In the genomic region with DNA sequence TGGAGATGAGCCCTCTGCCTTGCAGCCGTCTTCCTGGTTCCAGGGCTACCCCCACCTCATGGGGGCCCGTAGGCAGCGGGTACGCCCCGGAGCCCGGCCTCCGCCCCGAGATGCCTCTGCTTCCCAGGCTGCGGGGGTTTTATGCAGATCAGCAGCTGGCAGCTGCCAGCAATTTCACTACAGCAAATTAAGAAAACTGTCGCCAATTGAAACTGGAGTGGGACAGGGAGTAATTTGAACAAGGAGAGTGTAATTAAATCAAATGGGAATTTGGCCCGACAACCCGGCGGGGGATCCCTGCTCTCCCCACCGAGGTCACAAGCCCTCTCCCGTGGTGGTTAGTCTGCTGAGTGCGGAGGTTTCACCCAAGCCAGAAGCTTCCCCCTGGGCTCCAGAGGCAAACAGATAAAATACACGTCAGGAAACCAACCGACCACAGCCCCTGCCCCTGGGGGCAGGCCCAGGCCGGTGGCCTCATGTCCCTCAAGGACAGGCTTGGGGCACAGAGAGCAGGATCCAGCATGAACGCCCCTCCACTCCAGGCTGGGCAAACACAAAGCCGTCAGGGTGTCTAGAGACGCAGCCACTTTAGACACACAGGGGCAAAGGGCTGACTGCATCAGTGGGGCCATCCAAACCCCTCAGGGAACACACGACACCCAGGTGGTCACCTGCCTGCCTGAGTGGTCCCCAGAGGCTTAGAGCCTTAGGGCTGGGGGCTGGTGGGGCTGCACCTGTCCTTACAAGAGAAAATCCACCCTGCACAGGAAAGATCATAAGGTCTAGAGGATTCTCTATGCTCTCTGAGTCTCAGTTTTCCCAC, we compare ENCODE assay signal across 1 cellular context.
TF ChIP-seq lines count a peak whose summit lies in the region.

No MANE protein-coding gene starts in this region.

TF ChIP-seq in HepG2, 621 proteins besides CTCF, POLR2A, EP300 and RAD21 (continued from another document and continues in another):
- TF ChIP-seq HINFP (CRISPR knock-in tag; IDR thresholded peaks at IDR 0.05; ENCODE audit: low read depth) = 0 out of 2 replicates have a peak, but pooled peaks have one; percentile 56
- TF ChIP-seq, protein P1, sequence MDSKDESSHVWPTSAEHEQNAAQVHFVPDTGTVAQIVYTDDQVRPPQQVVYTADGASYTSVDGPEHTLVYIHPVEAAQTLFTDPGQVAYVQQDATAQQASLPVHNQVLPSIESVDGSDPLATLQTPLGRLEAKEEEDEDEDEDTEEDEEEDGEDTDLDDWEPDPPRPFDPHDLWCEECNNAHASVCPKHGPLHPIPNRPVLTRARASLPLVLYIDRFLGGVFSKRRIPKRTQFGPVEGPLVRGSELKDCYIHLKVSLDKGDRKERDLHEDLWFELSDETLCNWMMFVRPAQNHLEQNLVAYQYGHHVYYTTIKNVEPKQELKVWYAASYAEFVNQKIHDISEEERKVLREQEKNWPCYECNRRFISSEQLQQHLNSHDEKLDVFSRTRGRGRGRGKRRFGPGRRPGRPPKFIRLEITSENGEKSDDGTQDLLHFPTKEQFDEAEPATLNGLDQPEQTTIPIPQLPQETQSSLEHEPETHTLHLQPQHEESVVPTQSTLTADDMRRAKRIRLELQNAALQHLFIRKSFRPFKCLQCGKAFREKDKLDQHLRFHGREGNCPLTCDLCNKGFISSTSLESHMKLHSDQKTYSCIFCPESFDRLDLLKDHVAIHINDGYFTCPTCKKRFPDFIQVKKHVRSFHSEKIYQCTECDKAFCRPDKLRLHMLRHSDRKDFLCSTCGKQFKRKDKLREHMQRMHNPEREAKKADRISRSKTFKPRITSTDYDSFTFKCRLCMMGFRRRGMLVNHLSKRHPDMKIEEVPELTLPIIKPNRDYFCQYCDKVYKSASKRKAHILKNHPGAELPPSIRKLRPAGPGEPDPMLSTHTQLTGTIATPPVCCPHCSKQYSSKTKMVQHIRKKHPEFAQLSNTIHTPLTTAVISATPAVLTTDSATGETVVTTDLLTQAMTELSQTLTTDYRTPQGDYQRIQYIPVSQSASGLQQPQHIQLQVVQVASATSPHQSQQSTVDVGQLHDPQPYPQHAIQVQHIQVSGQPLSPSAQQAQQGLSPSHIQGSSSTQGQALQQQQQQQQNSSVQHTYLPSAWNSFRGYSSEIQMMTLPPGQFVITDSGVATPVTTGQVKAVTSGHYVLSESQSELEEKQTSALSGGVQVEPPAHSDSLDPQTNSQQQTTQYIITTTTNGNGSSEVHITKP (CRISPR knock-in tag; IDR thresholded peaks at IDR 0.05; ENCODE audit: low read depth) = no peak
- TF ChIP-seq AGO2 (optimal IDR thresholded peaks at IDR 0.05; ENCODE audit: low read depth, low read length) = peak; percentile 57
- no peak for TF ChIP-seq ZNF441 (CRISPR knock-in tag; IDR thresholded peaks at IDR 0.05; ENCODE audit: borderline replicate concordance)
- TF ChIP-seq, protein P2, sequence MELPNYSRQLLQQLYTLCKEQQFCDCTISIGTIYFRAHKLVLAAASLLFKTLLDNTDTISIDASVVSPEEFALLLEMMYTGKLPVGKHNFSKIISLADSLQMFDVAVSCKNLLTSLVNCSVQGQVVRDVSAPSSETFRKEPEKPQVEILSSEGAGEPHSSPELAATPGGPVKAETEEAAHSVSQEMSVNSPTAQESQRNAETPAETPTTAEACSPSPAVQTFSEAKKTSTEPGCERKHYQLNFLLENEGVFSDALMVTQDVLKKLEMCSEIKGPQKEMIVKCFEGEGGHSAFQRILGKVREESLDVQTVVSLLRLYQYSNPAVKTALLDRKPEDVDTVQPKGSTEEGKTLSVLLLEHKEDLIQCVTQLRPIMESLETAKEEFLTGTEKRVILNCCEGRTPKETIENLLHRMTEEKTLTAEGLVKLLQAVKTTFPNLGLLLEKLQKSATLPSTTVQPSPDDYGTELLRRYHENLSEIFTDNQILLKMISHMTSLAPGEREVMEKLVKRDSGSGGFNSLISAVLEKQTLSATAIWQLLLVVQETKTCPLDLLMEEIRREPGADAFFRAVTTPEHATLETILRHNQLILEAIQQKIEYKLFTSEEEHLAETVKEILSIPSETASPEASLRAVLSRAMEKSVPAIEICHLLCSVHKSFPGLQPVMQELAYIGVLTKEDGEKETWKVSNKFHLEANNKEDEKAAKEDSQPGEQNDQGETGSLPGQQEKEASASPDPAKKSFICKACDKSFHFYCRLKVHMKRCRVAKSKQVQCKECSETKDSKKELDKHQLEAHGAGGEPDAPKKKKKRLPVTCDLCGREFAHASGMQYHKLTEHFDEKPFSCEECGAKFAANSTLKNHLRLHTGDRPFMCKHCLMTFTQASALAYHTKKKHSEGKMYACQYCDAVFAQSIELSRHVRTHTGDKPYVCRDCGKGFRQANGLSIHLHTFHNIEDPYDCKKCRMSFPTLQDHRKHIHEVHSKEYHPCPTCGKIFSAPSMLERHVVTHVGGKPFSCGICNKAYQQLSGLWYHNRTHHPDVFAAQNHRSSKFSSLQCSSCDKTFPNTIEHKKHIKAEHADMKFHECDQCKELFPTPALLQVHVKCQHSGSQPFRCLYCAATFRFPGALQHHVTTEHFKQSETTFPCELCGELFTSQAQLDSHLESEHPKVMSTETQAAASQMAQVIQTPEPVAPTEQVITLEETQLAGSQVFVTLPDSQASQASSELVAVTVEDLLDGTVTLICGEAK (IDR thresholded peaks at IDR 0.05) = no peak
- TF ChIP-seq, protein P2 (CRISPR knock-in tag; IDR thresholded peaks at IDR 0.05) = no peak
- no peak; the same call in 1 of the 2 replicates for TF ChIP-seq NAIF1 (CRISPR knock-in tag; IDR thresholded peaks at IDR 0.05; ENCODE audit: borderline replicate concordance)
- no peak for TF ChIP-seq SOX13 (IDR thresholded peaks at IDR 0.05)
- TF ChIP-seq SOX13 (CRISPR knock-in tag; conservative IDR thresholded peaks at IDR 0.05 in 1 of 2, IDR thresholded peaks at IDR 0.05 in 1 of 2) = peak in 1 of 2 experiments; percentile 68; a peak in 2 of 4 replicates
- TF ChIP-seq MYC (CRISPR knock-in tag; IDR thresholded peaks at IDR 0.05; ENCODE audit: borderline replicate concordance) = 0 out of 2 replicates have a peak, but pooled peaks have one; percentile 48
- no peak for TF ChIP-seq GZF1 (CRISPR knock-in tag; IDR thresholded peaks at IDR 0.05)
- TF ChIP-seq ZNF256 (CRISPR knock-in tag; conservative IDR thresholded peaks at IDR 0.05) = 0 out of 2 replicates have a peak, but pooled peaks have one; percentile 41
- no peak for TF ChIP-seq IRX3 (CRISPR knock-in tag; IDR thresholded peaks at IDR 0.05; ENCODE audit: borderline replicate concordance, low read depth)
- TF ChIP-seq KDM5A (IDR thresholded peaks at IDR 0.05; ENCODE audit: borderline replicate concordance, low read length) = no peak
- no peak for TF ChIP-seq NCOA1 (CRISPR knock-in tag; IDR thresholded peaks at IDR 0.05)
- TF ChIP-seq, protein P3, sequence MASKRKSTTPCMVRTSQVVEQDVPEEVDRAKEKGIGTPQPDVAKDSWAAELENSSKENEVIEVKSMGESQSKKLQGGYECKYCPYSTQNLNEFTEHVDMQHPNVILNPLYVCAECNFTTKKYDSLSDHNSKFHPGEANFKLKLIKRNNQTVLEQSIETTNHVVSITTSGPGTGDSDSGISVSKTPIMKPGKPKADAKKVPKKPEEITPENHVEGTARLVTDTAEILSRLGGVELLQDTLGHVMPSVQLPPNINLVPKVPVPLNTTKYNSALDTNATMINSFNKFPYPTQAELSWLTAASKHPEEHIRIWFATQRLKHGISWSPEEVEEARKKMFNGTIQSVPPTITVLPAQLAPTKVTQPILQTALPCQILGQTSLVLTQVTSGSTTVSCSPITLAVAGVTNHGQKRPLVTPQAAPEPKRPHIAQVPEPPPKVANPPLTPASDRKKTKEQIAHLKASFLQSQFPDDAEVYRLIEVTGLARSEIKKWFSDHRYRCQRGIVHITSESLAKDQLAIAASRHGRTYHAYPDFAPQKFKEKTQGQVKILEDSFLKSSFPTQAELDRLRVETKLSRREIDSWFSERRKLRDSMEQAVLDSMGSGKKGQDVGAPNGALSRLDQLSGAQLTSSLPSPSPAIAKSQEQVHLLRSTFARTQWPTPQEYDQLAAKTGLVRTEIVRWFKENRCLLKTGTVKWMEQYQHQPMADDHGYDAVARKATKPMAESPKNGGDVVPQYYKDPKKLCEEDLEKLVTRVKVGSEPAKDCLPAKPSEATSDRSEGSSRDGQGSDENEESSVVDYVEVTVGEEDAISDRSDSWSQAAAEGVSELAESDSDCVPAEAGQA (IDR thresholded peaks at IDR 0.05; ENCODE audit: low read depth) = no peak
- TF ChIP-seq, protein P3 (CRISPR knock-in tag; IDR thresholded peaks at IDR 0.05; ENCODE audit: borderline replicate concordance) = no peak
- TF ChIP-seq NFYC (CRISPR knock-in tag; IDR thresholded peaks at IDR 0.05) = no peak
- no peak; the same call in 1 of the 2 replicates for TF ChIP-seq ZNF34 (CRISPR knock-in tag; IDR thresholded peaks at IDR 0.05; ENCODE audit: borderline replicate concordance)
- TF ChIP-seq MEF2D (CRISPR knock-in tag; IDR thresholded peaks at IDR 0.05) = peak; percentile 92; the same call in 1 of the 2 replicates
- no peak for TF ChIP-seq NFE2L2 (IDR thresholded peaks at IDR 0.05; ENCODE audit: low read length)
- TF ChIP-seq RFXAP (CRISPR knock-in tag; IDR thresholded peaks at IDR 0.05; ENCODE audit: borderline replicate concordance) = no peak
- TF ChIP-seq, protein P4, sequence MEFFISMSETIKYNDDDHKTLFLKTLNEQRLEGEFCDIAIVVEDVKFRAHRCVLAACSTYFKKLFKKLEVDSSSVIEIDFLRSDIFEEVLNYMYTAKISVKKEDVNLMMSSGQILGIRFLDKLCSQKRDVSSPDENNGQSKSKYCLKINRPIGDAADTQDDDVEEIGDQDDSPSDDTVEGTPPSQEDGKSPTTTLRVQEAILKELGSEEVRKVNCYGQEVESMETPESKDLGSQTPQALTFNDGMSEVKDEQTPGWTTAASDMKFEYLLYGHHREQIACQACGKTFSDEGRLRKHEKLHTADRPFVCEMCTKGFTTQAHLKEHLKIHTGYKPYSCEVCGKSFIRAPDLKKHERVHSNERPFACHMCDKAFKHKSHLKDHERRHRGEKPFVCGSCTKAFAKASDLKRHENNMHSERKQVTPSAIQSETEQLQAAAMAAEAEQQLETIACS (CRISPR knock-in tag; IDR thresholded peaks at IDR 0.05) = no peak
- peak; percentile 74 for TF ChIP-seq HOXA3 (CRISPR knock-in tag; IDR thresholded peaks at IDR 0.05)
- no peak for TF ChIP-seq ZEB1 (IDR thresholded peaks at IDR 0.05; ENCODE audit: insufficient replicate concordance, low read depth)
- TF ChIP-seq, protein P5, sequence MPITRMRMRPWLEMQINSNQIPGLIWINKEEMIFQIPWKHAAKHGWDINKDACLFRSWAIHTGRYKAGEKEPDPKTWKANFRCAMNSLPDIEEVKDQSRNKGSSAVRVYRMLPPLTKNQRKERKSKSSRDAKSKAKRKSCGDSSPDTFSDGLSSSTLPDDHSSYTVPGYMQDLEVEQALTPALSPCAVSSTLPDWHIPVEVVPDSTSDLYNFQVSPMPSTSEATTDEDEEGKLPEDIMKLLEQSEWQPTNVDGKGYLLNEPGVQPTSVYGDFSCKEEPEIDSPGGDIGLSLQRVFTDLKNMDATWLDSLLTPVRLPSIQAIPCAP (CRISPR knock-in tag; IDR thresholded peaks at IDR 0.05; ENCODE audit: low read depth) = 0 out of 2 replicates have a peak, but pooled peaks have one; percentile 23
- no peak; the same call in 1 of the 2 replicates for TF ChIP-seq JUN (CRISPR knock-in tag; IDR thresholded peaks at IDR 0.05)
- TF ChIP-seq RXRB (CRISPR knock-in tag; IDR thresholded peaks at IDR 0.05; ENCODE audit: borderline replicate concordance) = peak; percentile 81
- no peak for TF ChIP-seq WIZ (CRISPR knock-in tag; IDR thresholded peaks at IDR 0.05)
